Comparison of ENCODE assay signal across 8 cellular contexts in genomic region chr5:65102826-65103673, GRCh38.
DNase-seq lines count a peak whose midpoint lies in the region; ATAC-seq and TF ChIP-seq lines count a peak whose summit lies in the region.

No MANE protein-coding gene starts in this region.

- H3K27me3 ChIP-seq in BE2C: no peaks in the 10 kb centered on the region; the same call in 1 of the 2 replicates
- no peaks in the 10 kb centered on the region for H3K27me3 ChIP-seq in NT2/D1 (ENCODE audit: insufficient read depth, insufficient read length)
- no peaks in the 10 kb centered on the region for H3K27me3 ChIP-seq in neuronal stem cell (ENCODE audit: control insufficient read depth in 3 of 3, insufficient read depth in 3 of 3, low read depth in 1 of 3, low read length in 3 of 3)
- no peaks in the 10 kb centered on the region for H3K27me3 ChIP-seq in tibial artery

- H3K9me3 ChIP-seq in BE2C (no peaks in the 10 kb centered on the region), NT2/D1 (ENCODE audit: insufficient read depth, low read length) (no peaks in the 10 kb centered on the region), neuronal stem cell (replicated peaks in 1 of 2; ENCODE audit: control insufficient read depth in 2 of 2, insufficient read depth in 1 of 2, low read depth in 1 of 2, low read length in 2 of 2) (peaks cover 0 to 3% of the 10 kb centered on the region in 2 donors), tibial artery (no peaks in the 10 kb centered on the region)

- no peak overlapping the region for H3K23ac ChIP-seq in neuronal stem cell (ENCODE audit: low read depth, low read length, poor library complexity)

- ATAC-seq in HG03354 (IDR thresholded peaks at IDR 0.05; ENCODE audit: poor library complexity, severe bottlenecking, unreplicated experiment): peak; percentile 74

- TF ChIP-seq CTCF in BE2C (IDR thresholded peaks at IDR 0.05; ENCODE audit: low read depth, low read length): peak; percentile 8; the same call in 1 of the 2 replicates
- TF ChIP-seq CTCF in tibial artery (IDR thresholded peaks at IDR 0.05): peak; percentile 23 to 42

- no peaks in the 10 kb centered on the region for H3K79me1 ChIP-seq in neuronal stem cell (ENCODE audit: low read depth, low read length)

- H3K9ac ChIP-seq in NT2/D1 (ENCODE audit: insufficient read length, low read depth) (peak overlapping the region; percentile 84), neuronal stem cell (ENCODE audit: low read depth, low read length, poor library complexity) (peak overlapping the region; percentile 73)

- no peak overlapping the region for H2BK5ac ChIP-seq in neuronal stem cell (ENCODE audit: low read length)

- H3K4me2 ChIP-seq in neuronal stem cell (ENCODE audit: insufficient read depth, low read length, poor library complexity, severe bottlenecking): peak overlapping the region; percentile 43

- H2BK120ac ChIP-seq in neuronal stem cell (ENCODE audit: low read depth, low read length): no peak overlapping the region

- no peaks in the 10 kb centered on the region for H3K36me3 ChIP-seq in BE2C
- no peaks in the 10 kb centered on the region for H3K36me3 ChIP-seq in NT2/D1 (ENCODE audit: insufficient read depth, insufficient read length, low read length)
- no peaks in the 10 kb centered on the region for H3K36me3 ChIP-seq in neuronal stem cell (replicated peaks in 1 of 2; ENCODE audit: control insufficient read depth in 2 of 2, insufficient read depth in 2 of 2, low read length in 2 of 2)
- no peaks in the 10 kb centered on the region for H3K36me3 ChIP-seq in tibial artery

- peak overlapping the region; percentile 36 for H2AFZ ChIP-seq in neuronal stem cell (ENCODE audit: low read length)

- DNase-seq in BE2C (peak; percentile 49), GM19238 (ENCODE audit: insufficient read length, low spot score) (peak; percentile 66), NT2/D1 (ENCODE audit: low read depth, low spot score) (peak; percentile 25), activated T-helper 1 cell treated with Interleukin-2 at 50 U/mL for 16 hours (ENCODE audit: low read depth) (peak; percentile 32), fibroblast of peridontal ligament (ENCODE audit: extremely low read depth) (peak; percentile 33), neuronal stem cell (ENCODE audit: low spot score) (no peak), tibial artery (peak; percentile 54 to 78)

- H2BK12ac ChIP-seq in neuronal stem cell (ENCODE audit: low read length): no peak overlapping the region

- H3K4me3 ChIP-seq in BE2C (ENCODE audit: low read depth, low read length): peak overlapping the region; percentile 64
- H3K4me3 ChIP-seq in NT2/D1 (ENCODE audit: insufficient read length, low read depth): peak overlapping the region; percentile 58
- peak overlapping the region in 1 of 2 donors; percentile 40 for H3K4me3 ChIP-seq in neuronal stem cell (ENCODE audit: low read length in 2 of 2)
- peak overlapping the region; percentile 62 to 74 for H3K4me3 ChIP-seq in tibial artery

- H2BK15ac ChIP-seq in neuronal stem cell (ENCODE audit: low read length): peak overlapping the region; percentile 3

- H3K4me1 ChIP-seq in BE2C: no peaks in the 10 kb centered on the region
- H3K4me1 ChIP-seq in NT2/D1 (ENCODE audit: insufficient read depth, insufficient read length): peaks cover 4% of the 10 kb centered on the region
- peaks cover 2 to 4% of the 10 kb centered on the region in 2 donors for H3K4me1 ChIP-seq in neuronal stem cell (ENCODE audit: control insufficient read depth in 2 of 2, insufficient read depth in 1 of 2, low read depth in 1 of 2, low read length in 2 of 2)
- peaks cover 0 to 23% (median 7%) of the 10 kb centered on the region in 4 donors for H3K4me1 ChIP-seq in tibial artery

- H3K4ac ChIP-seq in neuronal stem cell (ENCODE audit: low read length): no peak overlapping the region

- H3K27ac ChIP-seq in neuronal stem cell (replicated peaks; ENCODE audit: low read length) (no peak overlapping the region), tibial artery (peak overlapping the region; percentile 84 to 89)

- H4K8ac ChIP-seq in neuronal stem cell (ENCODE audit: low read depth, low read length): no peak overlapping the region

- H3K18ac ChIP-seq in neuronal stem cell (ENCODE audit: low read length): peak overlapping the region; percentile 89

- H3K14ac ChIP-seq in neuronal stem cell (ENCODE audit: low read length): no peak overlapping the region

- no peak overlapping the region for H2AK5ac ChIP-seq in neuronal stem cell (ENCODE audit: low read depth, low read length)

- intact Hi-C loops in tibial artery (cut with DNase I; ENCODE audit: low total_unique reads): loop anchor here (1.0 to 10.0 kb wide), 2 partner anchors 138 to 380 kb away; no protein-coding TSS in a partner anchor

- H4K91ac ChIP-seq in neuronal stem cell (ENCODE audit: low read depth, low read length, poor library complexity): no peak overlapping the region

- no CpG with 5 or more reads among the region's 62 CpGs for WGBS in neuronal stem cell (ENCODE audit: extremely low coverage in 2 of 2, insufficient read length in 2 of 2, insufficient replicate concordance in 1 of 2), 2 donors
